8 cellular contexts compared by ENCODE assay signal in genomic region chr6:1312444-1313363, GRCh38. TPM values are rescaled to one million over a fixed set of nuclear protein-coding genes. Genes with fewer than 3 reads are reported as not detected.
DNase-seq lines count a peak whose midpoint lies in the region; ATAC-seq and TF ChIP-seq lines count a peak whose summit lies in the region.

No MANE protein-coding gene starts in this region.

- TF ChIP-seq CTCF in AG09309 (IDR thresholded peaks at IDR 0.05; ENCODE audit: control insufficient read depth, insufficient read depth, low read depth, low read length, missing control alignments) (no peak), astrocyte of the spinal cord (IDR thresholded peaks at IDR 0.05; ENCODE audit: low read depth, low read length) (no peak), right lobe of liver (IDR thresholded peaks at IDR 0.05) (no peak), upper lobe of right lung (IDR thresholded peaks at IDR 0.05) (no peak)

- H3K4me1 ChIP-seq in right lobe of liver (peaks cover 0 to 13% (median 2%) of the 10 kb centered on the region in 4 donors), upper lobe of right lung (no peaks in the 10 kb centered on the region)

- peak overlapping the region; percentile 63 to 90 (median 68) for H3K27ac ChIP-seq in right lobe of liver
- peak overlapping the region; percentile 84 for H3K27ac ChIP-seq in upper lobe of right lung

- H3K27me3 ChIP-seq in right lobe of liver (peaks cover 0 to 13% of the 10 kb centered on the region in 2 donors), upper lobe of right lung (peaks cover 26% of the 10 kb centered on the region)

- 0% methylated on average over 14 of the region's 111 CpGs for WGBS in right lobe of liver (ENCODE audit: insufficient coverage, low coverage, low lambda C conversion rate, missing lambda C conversion rate)

- DNase-seq in AG09309 (ENCODE audit: low read depth) (no peak), HT-29 (ENCODE audit: low spot score) (peak; percentile 61), astrocyte of the spinal cord (ENCODE audit: low read depth, low spot score) (peak; percentile 23), right lobe of liver (peak in 1 of 3 donors; percentile 35), upper lobe of right lung (peak; percentile 76), NCI-H226 (no peak), OCI-M1 (lab: John Stamatoyannopoulos, UW) (no peak)

- intact Hi-C loops in right lobe of liver (cut with DNase I): no loop called here
- intact Hi-C loops in upper lobe of right lung (cut with DNase I): loop anchor here (10.0 kb wide), 1 partner anchor 72 kb away; the partner anchor contains the start of gene FOXF2

- H3K36me3 ChIP-seq in right lobe of liver: no peaks in the 10 kb centered on the region
- no peaks in the 10 kb centered on the region for H3K36me3 ChIP-seq in upper lobe of right lung

- H3K4me3 ChIP-seq in AG09309 (ENCODE audit: control insufficient read depth, low read depth, low read length): peak overlapping the region; percentile 45
- peak overlapping the region; percentile 34 for H3K4me3 ChIP-seq in astrocyte of the spinal cord (ENCODE audit: low read depth, low read length)
- peak overlapping the region; percentile 44 to 57 (median 47) for H3K4me3 ChIP-seq in right lobe of liver
- H3K4me3 ChIP-seq in upper lobe of right lung: peak overlapping the region; percentile 58

- H3K9me3 ChIP-seq in right lobe of liver: no peaks in the 10 kb centered on the region
- no peaks in the 10 kb centered on the region for H3K9me3 ChIP-seq in upper lobe of right lung

- no peak for TF ChIP-seq POLR2A in right lobe of liver (IDR thresholded peaks at IDR 0.05)

- in situ Hi-C loops in astrocyte of the spinal cord (cut with HindIII; ENCODE audit: low sequenced_read_pairs): no loop called here

- ATAC-seq in right lobe of liver: peak in 3 of 4 donors; percentile 10 to 36 (median 31)
- peak; percentile 1 for ATAC-seq in upper lobe of right lung
- ATAC-seq in HG02759 (IDR thresholded peaks at IDR 0.05; ENCODE audit: unreplicated experiment): no peak

RNA-seq across cellular contexts. Expression of gene FOXQ1, which starts 0.8 kb away (rescaled TPM):
- total RNA-seq in HT-29 (2014; rRNA removed; shearing (Covaris generic)): 108 and 112 TPM in 2 replicates
- total RNA-seq in right lobe of liver (1 to 10 TPM in 1 of 6 experiments, under 1 TPM in 5; 0.12 to 4.0 (median 0.23) TPM), upper lobe of right lung (12.3 TPM)

Comparison
In these comparisons a context has a peak if more than half of its experiments do, and no peak if none do; other contexts are left out.
1. DNase-seq: peak in HT-29 (single experiment), astrocyte of the spinal cord (single experiment) and upper lobe of right lung (single experiment); none in AG09309 (single experiment), NCI-H226 (single experiment) and OCI-M1 (single experiment).
2. Peak in every context shown above with its lines, with median percentiles within 50 percentile points of each other: H3K4me3 ChIP-seq.